ENCODE assay signal across 33 cellular contexts in genomic region chr19:14053032-14053431, GRCh38. TPM values are rescaled to one million over a fixed set of nuclear protein-coding genes. Genes with fewer than 3 reads are reported as not detected.
"Had no signal": no experiment of that assay in that cellular context is flagged by ENCODE, and none has a peak within 500 bp of the region (broad histone marks: within the 10 kb centered on the region; RNA-seq: fewer than 3 reads in every experiment).

No MANE protein-coding gene starts in this region.

- H3K27me3 ChIP-seq: brain microvascular endothelial cell, testis had no signal

- H3K4me3 Mint-ChIP-seq: activated CD8-positive, alpha-beta T cell treated with anti-CD3 and anti-CD28 coated beads for 36 hours; activated T-cell treated with anti-CD3 and anti-CD28 coated beads, Interleukin-2, amount 50 U/mL, for 4 hours; activated T-helper 17 cell treated with anti-CD3 and anti-CD28 coated beads, Interleukin-2, amount 50 U/mL, for 72 hours; effector memory CD8-positive, alpha-beta T cell; natural killer cell; neural progenitor cell had no signal

- ATAC-seq: activated CD8-positive, alpha-beta T cell treated with anti-CD3 and anti-CD28 coated beads for 36 hours; activated T-cell treated with anti-CD3 and anti-CD28 coated beads, Interleukin-2, amount 50 U/mL, for 4 hours; activated T-helper 17 cell treated with anti-CD3 and anti-CD28 coated beads, Interleukin-2, amount 50 U/mL, for 72 hours; effector memory CD8-positive, alpha-beta T cell; gastroesophageal sphincter; natural killer cell; right cardiac atrium; stimulated activated naive CD8-positive, alpha-beta T cell treated with anti-CD3 and anti-CD28 coated beads, Interleukin-15, Interleukin-2, amounts not matched to agents 100 U/mL and 50 U/mL, for 24 hours had no signal

- H3K9me3 Mint-ChIP-seq: activated CD8-positive, alpha-beta T cell treated with anti-CD3 and anti-CD28 coated beads for 36 hours; activated T-cell treated with anti-CD3 and anti-CD28 coated beads, Interleukin-2, amount 50 U/mL, for 4 hours; activated T-helper 17 cell treated with anti-CD3 and anti-CD28 coated beads, Interleukin-2, amount 50 U/mL, for 72 hours; effector memory CD8-positive, alpha-beta T cell; natural killer cell; neural progenitor cell had no signal

- H3K36me3 Mint-ChIP-seq: natural killer cell, neural progenitor cell had no signal

- H3K27ac ChIP-seq: brain microvascular endothelial cell, gastroesophageal sphincter, hepatocyte, left ventricle myocardium inferior, neural progenitor cell, spleen, testis had no signal

- H3K9me3 ChIP-seq: testis had no signal

- H3K27ac Mint-ChIP-seq: activated CD8-positive, alpha-beta T cell treated with anti-CD3 and anti-CD28 coated beads for 36 hours; neural progenitor cell had no signal

- H3K4me1 Mint-ChIP-seq: activated T-helper 17 cell treated with anti-CD3 and anti-CD28 coated beads, Interleukin-2, amount 50 U/mL, for 72 hours had no signal

- DNase-seq: activated CD4-positive, alpha-beta T cell treated with anti-CD3 and anti-CD28 coated beads, Interleukin-2, amount 50 U/mL, for 1 hour; activated CD4-positive, CD25-positive, alpha-beta regulatory T cell treated with anti-CD3 and anti-CD28 coated beads, Interleukin-2, amount 50 U/mL, for 72 hours; activated CD8-positive, alpha-beta T cell treated with anti-CD3 and anti-CD28 coated beads for 36 hours; activated gamma-delta T cell treated with Interleukin-2 at 50 U/mL for 16 hours; activated naive CD4-positive, alpha-beta T cell treated with anti-CD3 and anti-CD28 coated beads, Interleukin-2, amount 50 U/mL, for 16 hours; activated T-cell treated with anti-CD3 and anti-CD28 coated beads, Interleukin-2, amount 50 U/mL, for 4 hours; amniotic stem cell; brain microvascular endothelial cell; cortex of kidney; effector memory CD8-positive, alpha-beta T cell; erythroblast; islet precursor cell; left ventricle myocardium inferior; mesendoderm; natural killer cell; posterior cingulate gyrus; spleen; stimulated activated naive CD8-positive, alpha-beta T cell treated with anti-CD3 and anti-CD28 coated beads, Interleukin-15, Interleukin-2, amounts not matched to agents 100 U/mL and 50 U/mL, for 24 hours; T-helper 2 cell; testis; trophoblast cell had no signal

RNA-seq across cellular contexts. Expression of gene PALM3, which starts 8.8 kb away (rescaled TPM):
- total RNA-seq: activated CD8-positive, alpha-beta T cell treated with anti-CD3 and anti-CD28 coated beads for 36 hours; activated T-cell treated with anti-CD3 and anti-CD28 coated beads, Interleukin-2, amount 50 U/mL, for 4 hours; activated T-helper 17 cell treated with anti-CD3 and anti-CD28 coated beads, Interleukin-2, amount 50 U/mL, for 72 hours; gastroesophageal sphincter; natural killer cell; omental fat pad; spleen had no signal

RNA-seq across cellular contexts. Expression of gene RLN3, which starts 25.1 kb away (rescaled TPM):
- total RNA-seq: activated CD8-positive, alpha-beta T cell treated with anti-CD3 and anti-CD28 coated beads for 36 hours; activated T-cell treated with anti-CD3 and anti-CD28 coated beads, Interleukin-2, amount 50 U/mL, for 4 hours; activated T-helper 17 cell treated with anti-CD3 and anti-CD28 coated beads, Interleukin-2, amount 50 U/mL, for 72 hours; astrocyte; cardiac septum; chondrocyte; fibroblast of lung; fibroblast of villous mesenchyme; gastroesophageal sphincter; hepatocyte; left ventricle myocardium inferior; mononuclear cell; natural killer cell; omental fat pad; right cardiac atrium; spleen; testis had no signal

RNA-seq across cellular contexts. Expression of gene C19orf67, which starts 32.6 kb away (rescaled TPM):
- total RNA-seq: activated CD8-positive, alpha-beta T cell treated with anti-CD3 and anti-CD28 coated beads for 36 hours; astrocyte; cardiac septum; chondrocyte; fibroblast of lung; fibroblast of villous mesenchyme; gastroesophageal sphincter; hepatocyte; left ventricle myocardium inferior; mononuclear cell; omental fat pad; right cardiac atrium had no signal
